21 cellular contexts compared by ENCODE assay signal in genomic region chr20:59608871-59609270, GRCh38.
"Had no signal": no experiment of that assay in that cellular context is flagged by ENCODE, and none has a peak within 500 bp of the region (broad histone marks: within the 10 kb centered on the region; RNA-seq: fewer than 3 reads in every experiment).

No MANE protein-coding gene starts in this region.

- H3K4me1 ChIP-seq: lower lobe of right lung, pancreas, right lobe of liver had no signal

- H3K4me3 ChIP-seq: lower lobe of right lung, pancreas, right lobe of liver, stomach, thoracic aorta, tibial nerve, upper lobe of left lung had no signal

- H3K9me3 ChIP-seq: lower lobe of right lung, neutrophil, pancreas, right lobe of liver, stomach, thoracic aorta, tibial nerve, upper lobe of left lung had no signal

- H3K27ac ChIP-seq: lower lobe of right lung, neutrophil, pancreas, right lobe of liver, stomach, thoracic aorta, tibial nerve, upper lobe of left lung had no signal

- DNase-seq: cortex of kidney; effector CD4-positive, alpha-beta T cell; hypothalamus; immature natural killer cell; islet precursor cell; kidney glomerular epithelial cell; left ventricle myocardium superior; lower lobe of right lung; natural killer cell; small intestine; stimulated activated CD4-positive, alpha-beta T cell treated with anti-CD3 and anti-CD28 coated beads, Interleukin-12 subunit alpha, Interleukin-12 subunit beta, amount 100 ng/mL, for 4 hours; stimulated activated CD4-positive, alpha-beta T cell treated with anti-CD3 and anti-CD28 coated beads, Interleukin-2, amount 100 ng/mL, for 24 hours; stimulated activated CD4-positive, alpha-beta T cell treated with anti-CD3 and anti-CD28 coated beads, Interleukin-4, amount 100 ng/mL, for 24 hours; stimulated activated naive CD4-positive, alpha-beta T cell treated with Interleukin-2 at 50 U/mL for 16 hours; stomach had no signal

- H3K27me3 ChIP-seq: right lobe of liver had no signal

- H3K36me3 ChIP-seq: lower lobe of right lung, neutrophil, pancreas, right lobe of liver, stomach, thoracic aorta, tibial nerve, upper lobe of left lung had no signal
